Comparison of ENCODE assay signal across 9 cellular contexts in genomic region chr1:6197746-6198427, GRCh38. TPM values are rescaled to one million over a fixed set of nuclear protein-coding genes. Genes with fewer than 3 reads are reported as not detected.
A peak's percentile ranks its signal among the peaks of the same experiment; 100 is the strongest.
DNase-seq lines count a peak whose midpoint lies in the region; ATAC-seq and TF ChIP-seq lines count a peak whose summit lies in the region.
"Had no signal": no experiment of that assay in that cellular context is flagged by ENCODE, and none has a peak within 500 bp of the region (broad histone marks: within the 10 kb centered on the region; RNA-seq: fewer than 3 reads in every experiment).

No MANE protein-coding gene starts in this region.

- peak overlapping the region; percentile 95 for H3K27ac Mint-ChIP-seq in Caco-2 (ENCODE audit: unreplicated experiment)

- peaks cover 14% of the 10 kb centered on the region for H3K4me1 ChIP-seq in Caco-2
- H3K4me1 ChIP-seq in effector memory CD4-positive, alpha-beta T cell (ENCODE audit: control insufficient read depth, insufficient read depth, low read length, poor library complexity, severe bottlenecking), result peaks cover 29% of the 10 kb centered on the region
- H3K4me1 ChIP-seq in neuron (ENCODE audit: insufficient read depth, low read length), result peaks cover 21% of the 10 kb centered on the region

- H3K9me3 ChIP-seq in Caco-2, result no peaks in the 10 kb centered on the region
- H3K9me3 ChIP-seq in effector memory CD4-positive, alpha-beta T cell (ENCODE audit: control insufficient read depth, low read length), result no peaks in the 10 kb centered on the region
- H3K9me3 ChIP-seq in neuron (ENCODE audit: low read length), result no peaks in the 10 kb centered on the region

- BruUV-seq in Caco-2 (replicated peaks; lab: Mats Ljungman, UMichigan), result no TSS peak

- ATAC-seq in HG03520 (IDR thresholded peaks at IDR 0.05; ENCODE audit: unreplicated experiment) (no peak), HG02981 (IDR thresholded peaks at IDR 0.05; ENCODE audit: unreplicated experiment) (no peak), GM18517 (IDR thresholded peaks at IDR 0.05; ENCODE audit: unreplicated experiment) (no peak)

- H3K27ac ChIP-seq in effector memory CD4-positive, alpha-beta T cell (ENCODE audit: insufficient read depth, low read length, poor library complexity, severe bottlenecking), result peak overlapping the region; percentile 82

- intact Hi-C loops in Caco-2 (cut with micrococcal nuclease; ENCODE audit: unreplicated experiment), result loop anchor here (5.0 kb wide), 1 partner anchor 39 kb away; the partner anchor contains the start of gene ICMT

- H3K27me3 Mint-ChIP-seq in Caco-2 (ENCODE audit: insufficient read depth, unreplicated experiment), result no peaks in the 10 kb centered on the region

- POLR2A ChIA-PET in Caco-2 (lab: Charles Lee), result no interaction called here

- H3K36me3 Mint-ChIP-seq in Caco-2 (ENCODE audit: insufficient read depth, unreplicated experiment), result peaks cover 63% of the 10 kb centered on the region

- CTCF ChIA-PET in Caco-2 (lab: Charles Lee), result interaction anchor here (0.7 kb wide), 1 partner anchor 35 kb away, joined by 3 read pairs; no protein-coding TSS in a partner anchor

- H3K4me3 ChIP-seq in Caco-2 (ENCODE audit: low read depth, low read length) (peak overlapping the region; percentile 87), neuron (ENCODE audit: low read length) (peak overlapping the region; percentile 95)
- H3K4me3 ChIP-seq in effector memory CD4-positive, alpha-beta T cell (ENCODE audit: insufficient read depth, low read depth, low read length, poor library complexity, severe bottlenecking), result peak overlapping the region; percentile 99

- no peak overlapping the region for H2AFZ ChIP-seq in neuron (ENCODE audit: low read depth, low read length)

- no peak for DNase-seq in Caco-2
- DNase-seq in NCI-H82 treated with DMSO at 0.1 percent for 48 hours (lab: John Stamatoyannopoulos, UW; ENCODE audit: unreplicated experiment), result peak; percentile 12
- DNase-seq in effector memory CD4-positive, alpha-beta T cell, result no peak
- no peak for DNase-seq in DMS79 (lab: John Stamatoyannopoulos, UW)

- no peaks in the 10 kb centered on the region for H3K9me3 Mint-ChIP-seq in Caco-2 (ENCODE audit: unreplicated experiment)

- peak overlapping the region; percentile 83 for H3K4me3 Mint-ChIP-seq in Caco-2 (ENCODE audit: unreplicated experiment)

- no peak for TF ChIP-seq CTCF in Caco-2 (IDR thresholded peaks at IDR 0.05; ENCODE audit: insufficient read depth in 1 of 2, low read depth in 1 of 2, low read length in 1 of 2, severe bottlenecking in 1 of 2, unreplicated experiment in 1 of 2)

- no peaks in the 10 kb centered on the region for H3K27me3 ChIP-seq in Caco-2 (replicated peaks; ENCODE audit: control insufficient read depth, insufficient read depth, low read length)
- H3K27me3 ChIP-seq in effector memory CD4-positive, alpha-beta T cell (replicated peaks; ENCODE audit: control insufficient read depth, insufficient read depth, low read length, poor library complexity, severe bottlenecking), result no peaks in the 10 kb centered on the region
- H3K27me3 ChIP-seq in neuron (ENCODE audit: insufficient read depth, low read length), result no peaks in the 10 kb centered on the region

- no peaks in the 10 kb centered on the region; the same call in 1 of the 2 replicates for H3K36me3 ChIP-seq in Caco-2 (ENCODE audit: control insufficient read depth, insufficient read depth, low read length)
- peaks cover 28% of the 10 kb centered on the region for H3K36me3 ChIP-seq in effector memory CD4-positive, alpha-beta T cell (ENCODE audit: control insufficient read depth, insufficient read depth, low read length)
- peaks cover 41% of the 10 kb centered on the region for H3K36me3 ChIP-seq in neuron (ENCODE audit: insufficient read depth, low read length)

- peaks cover 18% of the 10 kb centered on the region for H3K4me1 Mint-ChIP-seq in Caco-2 (ENCODE audit: low read depth, unreplicated experiment)

RNA-seq across cellular contexts. Expression of gene RPL22, which starts 1.5 kb away (rescaled TPM):
- total RNA-seq in Caco-2 (2022), result 406 and 418 TPM in 2 replicates

RNA-seq across cellular contexts. Expression of gene RNF207, which starts 8.0 kb away (rescaled TPM):
- 26.1 and 27.4 TPM in 2 replicates for total RNA-seq in Caco-2 (2022)

RNA-seq across cellular contexts. Expression of gene CHD5, which starts 17.8 kb away (rescaled TPM):
- 0.39 and 0.44 TPM in 2 replicates for total RNA-seq in Caco-2 (2022)

RNA-seq across cellular contexts. Expression of gene ICMT, which starts 37.9 kb away (rescaled TPM):
- total RNA-seq in Caco-2 (2022), result 73.6 and 77.6 TPM in 2 replicates

RNA-seq across cellular contexts. Expression of gene HES3, which starts 46.1 kb away (rescaled TPM):
- not detected in 2 replicates for total RNA-seq in Caco-2 (2022)
- total RNA-seq: NCI-H460 had no signal
